ENCODE assay signal across 1 cellular context in genomic region chr3:47578691-47579632, GRCh38.
TF ChIP-seq lines count a peak whose summit lies in the region.

TSS of gene CSPG5 (minus strand) at chr3:47578865. CDS start at chr3:47578693, 172 bp downstream.

TF ChIP-seq in K562, 482 proteins besides CTCF, POLR2A, EP300 and RAD21 (continued from another document and continues in another):
- TF ChIP-seq ZNF282 (CRISPR knock-in tag; IDR thresholded peaks at IDR 0.05) (peak; percentile 69; the same call in 1 of the 2 replicates), CBFA2T2 (conservative IDR thresholded peaks at IDR 0.05) (no peak), IRF2 (CRISPR knock-in tag; IDR thresholded peaks at IDR 0.05) (0 out of 2 replicates have a peak, but pooled peaks have one; percentile 27), SREBF1 (IDR thresholded peaks at IDR 0.05; ENCODE audit: borderline replicate concordance, low read depth, low read length) (no peak), RFX5 (IDR thresholded peaks at IDR 0.05; ENCODE audit: low read depth, low read length) (no peak), RB1 (IDR thresholded peaks at IDR 0.05; ENCODE audit: low read depth) (peak; percentile 63), SIN3B (IDR thresholded peaks at IDR 0.05; ENCODE audit: low read depth) (peak; percentile 44; the same call in 1 of the 2 replicates), LCOR (CRISPR knock-in tag; IDR thresholded peaks at IDR 0.05) (no peak), SAFB (IDR thresholded peaks at IDR 0.05; ENCODE audit: borderline replicate concordance, low read depth, low read length) (0 out of 2 replicates have a peak, but pooled peaks have one; percentile 33), CTBP1 (IDR thresholded peaks at IDR 0.05; ENCODE audit: borderline replicate concordance) (peak; percentile 79), NBN (IDR thresholded peaks at IDR 0.05; ENCODE audit: low read depth) (no peak), L3MBTL2 (IDR thresholded peaks at IDR 0.05) (peak; percentile 45), KDM2B (CRISPR knock-in tag; IDR thresholded peaks at IDR 0.05) (peak; percentile 72), PHTF2 (CRISPR knock-in tag; IDR thresholded peaks at IDR 0.05) (no peak), KAT8 (IDR thresholded peaks at IDR 0.05; ENCODE audit: low read depth) (no peak), NFRKB (IDR thresholded peaks at IDR 0.05; ENCODE audit: low read depth) (no peak), ZFP91 (CRISPR knock-in tag; IDR thresholded peaks at IDR 0.05) (0 out of 2 replicates have a peak, but pooled peaks have one; percentile 22), BHLHE40 (IDR thresholded peaks at IDR 0.05; ENCODE audit: low read length) (no peak), MAZ (CRISPR knock-in tag; conservative IDR thresholded peaks at IDR 0.05 in 1 of 2, IDR thresholded peaks at IDR 0.05 in 1 of 2) (peak; percentile 26 to 34; a peak in 2 of 4 replicates), ZNF766 (CRISPR knock-in tag; conservative IDR thresholded peaks at IDR 0.05) (0 out of 2 replicates have a peak, but pooled peaks have one; percentile 5), MXI1 (IDR thresholded peaks at IDR 0.05; ENCODE audit: low read depth, low read length) (no peak), ARID3A (IDR thresholded peaks at IDR 0.05; ENCODE audit: borderline replicate concordance, low read depth, low read length) (no peak), MAX (CRISPR knock-in tag; IDR thresholded peaks at IDR 0.05) (peak; percentile 40; the same call in 1 of the 2 replicates), ZNF197 (CRISPR knock-in tag; IDR thresholded peaks at IDR 0.05; ENCODE audit: low read depth) (no peak), XRCC3 (IDR thresholded peaks at IDR 0.05) (no peak)
- TF ChIP-seq, protein P1, sequence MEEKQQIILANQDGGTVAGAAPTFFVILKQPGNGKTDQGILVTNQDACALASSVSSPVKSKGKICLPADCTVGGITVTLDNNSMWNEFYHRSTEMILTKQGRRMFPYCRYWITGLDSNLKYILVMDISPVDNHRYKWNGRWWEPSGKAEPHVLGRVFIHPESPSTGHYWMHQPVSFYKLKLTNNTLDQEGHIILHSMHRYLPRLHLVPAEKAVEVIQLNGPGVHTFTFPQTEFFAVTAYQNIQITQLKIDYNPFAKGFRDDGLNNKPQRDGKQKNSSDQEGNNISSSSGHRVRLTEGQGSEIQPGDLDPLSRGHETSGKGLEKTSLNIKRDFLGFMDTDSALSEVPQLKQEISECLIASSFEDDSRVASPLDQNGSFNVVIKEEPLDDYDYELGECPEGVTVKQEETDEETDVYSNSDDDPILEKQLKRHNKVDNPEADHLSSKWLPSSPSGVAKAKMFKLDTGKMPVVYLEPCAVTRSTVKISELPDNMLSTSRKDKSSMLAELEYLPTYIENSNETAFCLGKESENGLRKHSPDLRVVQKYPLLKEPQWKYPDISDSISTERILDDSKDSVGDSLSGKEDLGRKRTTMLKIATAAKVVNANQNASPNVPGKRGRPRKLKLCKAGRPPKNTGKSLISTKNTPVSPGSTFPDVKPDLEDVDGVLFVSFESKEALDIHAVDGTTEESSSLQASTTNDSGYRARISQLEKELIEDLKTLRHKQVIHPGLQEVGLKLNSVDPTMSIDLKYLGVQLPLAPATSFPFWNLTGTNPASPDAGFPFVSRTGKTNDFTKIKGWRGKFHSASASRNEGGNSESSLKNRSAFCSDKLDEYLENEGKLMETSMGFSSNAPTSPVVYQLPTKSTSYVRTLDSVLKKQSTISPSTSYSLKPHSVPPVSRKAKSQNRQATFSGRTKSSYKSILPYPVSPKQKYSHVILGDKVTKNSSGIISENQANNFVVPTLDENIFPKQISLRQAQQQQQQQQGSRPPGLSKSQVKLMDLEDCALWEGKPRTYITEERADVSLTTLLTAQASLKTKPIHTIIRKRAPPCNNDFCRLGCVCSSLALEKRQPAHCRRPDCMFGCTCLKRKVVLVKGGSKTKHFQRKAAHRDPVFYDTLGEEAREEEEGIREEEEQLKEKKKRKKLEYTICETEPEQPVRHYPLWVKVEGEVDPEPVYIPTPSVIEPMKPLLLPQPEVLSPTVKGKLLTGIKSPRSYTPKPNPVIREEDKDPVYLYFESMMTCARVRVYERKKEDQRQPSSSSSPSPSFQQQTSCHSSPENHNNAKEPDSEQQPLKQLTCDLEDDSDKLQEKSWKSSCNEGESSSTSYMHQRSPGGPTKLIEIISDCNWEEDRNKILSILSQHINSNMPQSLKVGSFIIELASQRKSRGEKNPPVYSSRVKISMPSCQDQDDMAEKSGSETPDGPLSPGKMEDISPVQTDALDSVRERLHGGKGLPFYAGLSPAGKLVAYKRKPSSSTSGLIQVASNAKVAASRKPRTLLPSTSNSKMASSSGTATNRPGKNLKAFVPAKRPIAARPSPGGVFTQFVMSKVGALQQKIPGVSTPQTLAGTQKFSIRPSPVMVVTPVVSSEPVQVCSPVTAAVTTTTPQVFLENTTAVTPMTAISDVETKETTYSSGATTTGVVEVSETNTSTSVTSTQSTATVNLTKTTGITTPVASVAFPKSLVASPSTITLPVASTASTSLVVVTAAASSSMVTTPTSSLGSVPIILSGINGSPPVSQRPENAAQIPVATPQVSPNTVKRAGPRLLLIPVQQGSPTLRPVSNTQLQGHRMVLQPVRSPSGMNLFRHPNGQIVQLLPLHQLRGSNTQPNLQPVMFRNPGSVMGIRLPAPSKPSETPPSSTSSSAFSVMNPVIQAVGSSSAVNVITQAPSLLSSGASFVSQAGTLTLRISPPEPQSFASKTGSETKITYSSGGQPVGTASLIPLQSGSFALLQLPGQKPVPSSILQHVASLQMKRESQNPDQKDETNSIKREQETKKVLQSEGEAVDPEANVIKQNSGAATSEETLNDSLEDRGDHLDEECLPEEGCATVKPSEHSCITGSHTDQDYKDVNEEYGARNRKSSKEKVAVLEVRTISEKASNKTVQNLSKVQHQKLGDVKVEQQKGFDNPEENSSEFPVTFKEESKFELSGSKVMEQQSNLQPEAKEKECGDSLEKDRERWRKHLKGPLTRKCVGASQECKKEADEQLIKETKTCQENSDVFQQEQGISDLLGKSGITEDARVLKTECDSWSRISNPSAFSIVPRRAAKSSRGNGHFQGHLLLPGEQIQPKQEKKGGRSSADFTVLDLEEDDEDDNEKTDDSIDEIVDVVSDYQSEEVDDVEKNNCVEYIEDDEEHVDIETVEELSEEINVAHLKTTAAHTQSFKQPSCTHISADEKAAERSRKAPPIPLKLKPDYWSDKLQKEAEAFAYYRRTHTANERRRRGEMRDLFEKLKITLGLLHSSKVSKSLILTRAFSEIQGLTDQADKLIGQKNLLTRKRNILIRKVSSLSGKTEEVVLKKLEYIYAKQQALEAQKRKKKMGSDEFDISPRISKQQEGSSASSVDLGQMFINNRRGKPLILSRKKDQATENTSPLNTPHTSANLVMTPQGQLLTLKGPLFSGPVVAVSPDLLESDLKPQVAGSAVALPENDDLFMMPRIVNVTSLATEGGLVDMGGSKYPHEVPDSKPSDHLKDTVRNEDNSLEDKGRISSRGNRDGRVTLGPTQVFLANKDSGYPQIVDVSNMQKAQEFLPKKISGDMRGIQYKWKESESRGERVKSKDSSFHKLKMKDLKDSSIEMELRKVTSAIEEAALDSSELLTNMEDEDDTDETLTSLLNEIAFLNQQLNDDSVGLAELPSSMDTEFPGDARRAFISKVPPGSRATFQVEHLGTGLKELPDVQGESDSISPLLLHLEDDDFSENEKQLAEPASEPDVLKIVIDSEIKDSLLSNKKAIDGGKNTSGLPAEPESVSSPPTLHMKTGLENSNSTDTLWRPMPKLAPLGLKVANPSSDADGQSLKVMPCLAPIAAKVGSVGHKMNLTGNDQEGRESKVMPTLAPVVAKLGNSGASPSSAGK (IDR thresholded peaks at IDR 0.05), result peak; percentile 60
- TF ChIP-seq, protein P2, sequence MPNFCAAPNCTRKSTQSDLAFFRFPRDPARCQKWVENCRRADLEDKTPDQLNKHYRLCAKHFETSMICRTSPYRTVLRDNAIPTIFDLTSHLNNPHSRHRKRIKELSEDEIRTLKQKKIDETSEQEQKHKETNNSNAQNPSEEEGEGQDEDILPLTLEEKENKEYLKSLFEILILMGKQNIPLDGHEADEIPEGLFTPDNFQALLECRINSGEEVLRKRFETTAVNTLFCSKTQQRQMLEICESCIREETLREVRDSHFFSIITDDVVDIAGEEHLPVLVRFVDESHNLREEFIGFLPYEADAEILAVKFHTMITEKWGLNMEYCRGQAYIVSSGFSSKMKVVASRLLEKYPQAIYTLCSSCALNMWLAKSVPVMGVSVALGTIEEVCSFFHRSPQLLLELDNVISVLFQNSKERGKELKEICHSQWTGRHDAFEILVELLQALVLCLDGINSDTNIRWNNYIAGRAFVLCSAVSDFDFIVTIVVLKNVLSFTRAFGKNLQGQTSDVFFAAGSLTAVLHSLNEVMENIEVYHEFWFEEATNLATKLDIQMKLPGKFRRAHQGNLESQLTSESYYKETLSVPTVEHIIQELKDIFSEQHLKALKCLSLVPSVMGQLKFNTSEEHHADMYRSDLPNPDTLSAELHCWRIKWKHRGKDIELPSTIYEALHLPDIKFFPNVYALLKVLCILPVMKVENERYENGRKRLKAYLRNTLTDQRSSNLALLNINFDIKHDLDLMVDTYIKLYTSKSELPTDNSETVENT (CRISPR knock-in tag; IDR thresholded peaks at IDR 0.05), result peak; percentile 64; the same call in 1 of the 2 replicates
- TF ChIP-seq, protein P3, sequence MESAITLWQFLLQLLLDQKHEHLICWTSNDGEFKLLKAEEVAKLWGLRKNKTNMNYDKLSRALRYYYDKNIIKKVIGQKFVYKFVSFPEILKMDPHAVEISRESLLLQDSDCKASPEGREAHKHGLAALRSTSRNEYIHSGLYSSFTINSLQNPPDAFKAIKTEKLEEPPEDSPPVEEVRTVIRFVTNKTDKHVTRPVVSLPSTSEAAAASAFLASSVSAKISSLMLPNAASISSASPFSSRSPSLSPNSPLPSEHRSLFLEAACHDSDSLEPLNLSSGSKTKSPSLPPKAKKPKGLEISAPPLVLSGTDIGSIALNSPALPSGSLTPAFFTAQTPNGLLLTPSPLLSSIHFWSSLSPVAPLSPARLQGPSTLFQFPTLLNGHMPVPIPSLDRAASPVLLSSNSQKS (CRISPR knock-in tag; IDR thresholded peaks at IDR 0.05), result no peak
- TF ChIP-seq, protein P4, sequence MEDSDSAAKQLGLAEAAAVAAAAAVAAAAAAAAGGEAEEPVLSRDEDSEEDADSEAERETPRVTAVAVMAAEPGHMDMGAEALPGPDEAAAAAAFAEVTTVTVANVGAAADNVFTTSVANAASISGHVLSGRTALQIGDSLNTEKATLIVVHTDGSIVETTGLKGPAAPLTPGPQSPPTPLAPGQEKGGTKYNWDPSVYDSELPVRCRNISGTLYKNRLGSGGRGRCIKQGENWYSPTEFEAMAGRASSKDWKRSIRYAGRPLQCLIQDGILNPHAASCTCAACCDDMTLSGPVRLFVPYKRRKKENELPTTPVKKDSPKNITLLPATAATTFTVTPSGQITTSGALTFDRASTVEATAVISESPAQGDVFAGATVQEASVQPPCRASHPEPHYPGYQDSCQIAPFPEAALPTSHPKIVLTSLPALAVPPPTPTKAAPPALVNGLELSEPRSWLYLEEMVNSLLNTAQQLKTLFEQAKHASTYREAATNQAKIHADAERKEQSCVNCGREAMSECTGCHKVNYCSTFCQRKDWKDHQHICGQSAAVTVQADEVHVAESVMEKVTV (CRISPR knock-in tag; IDR thresholded peaks at IDR 0.05), result no peak
- TF ChIP-seq, protein P5, sequence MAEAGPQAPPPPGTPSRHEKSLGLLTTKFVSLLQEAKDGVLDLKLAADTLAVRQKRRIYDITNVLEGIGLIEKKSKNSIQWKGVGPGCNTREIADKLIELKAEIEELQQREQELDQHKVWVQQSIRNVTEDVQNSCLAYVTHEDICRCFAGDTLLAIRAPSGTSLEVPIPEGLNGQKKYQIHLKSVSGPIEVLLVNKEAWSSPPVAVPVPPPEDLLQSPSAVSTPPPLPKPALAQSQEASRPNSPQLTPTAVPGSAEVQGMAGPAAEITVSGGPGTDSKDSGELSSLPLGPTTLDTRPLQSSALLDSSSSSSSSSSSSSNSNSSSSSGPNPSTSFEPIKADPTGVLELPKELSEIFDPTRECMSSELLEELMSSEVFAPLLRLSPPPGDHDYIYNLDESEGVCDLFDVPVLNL (CRISPR knock-in tag; IDR thresholded peaks at IDR 0.05; ENCODE audit: low read depth), result 0 out of 2 replicates have a peak, but pooled peaks have one; percentile 57
- TF ChIP-seq, protein P6, sequence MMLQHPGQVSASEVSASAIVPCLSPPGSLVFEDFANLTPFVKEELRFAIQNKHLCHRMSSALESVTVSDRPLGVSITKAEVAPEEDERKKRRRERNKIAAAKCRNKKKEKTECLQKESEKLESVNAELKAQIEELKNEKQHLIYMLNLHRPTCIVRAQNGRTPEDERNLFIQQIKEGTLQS (IDR thresholded peaks at IDR 0.05), result no peak
- TF ChIP-seq, protein P6 (CRISPR knock-in tag; conservative IDR thresholded peaks at IDR 0.05), result no peak
- TF ChIP-seq, protein P7, sequence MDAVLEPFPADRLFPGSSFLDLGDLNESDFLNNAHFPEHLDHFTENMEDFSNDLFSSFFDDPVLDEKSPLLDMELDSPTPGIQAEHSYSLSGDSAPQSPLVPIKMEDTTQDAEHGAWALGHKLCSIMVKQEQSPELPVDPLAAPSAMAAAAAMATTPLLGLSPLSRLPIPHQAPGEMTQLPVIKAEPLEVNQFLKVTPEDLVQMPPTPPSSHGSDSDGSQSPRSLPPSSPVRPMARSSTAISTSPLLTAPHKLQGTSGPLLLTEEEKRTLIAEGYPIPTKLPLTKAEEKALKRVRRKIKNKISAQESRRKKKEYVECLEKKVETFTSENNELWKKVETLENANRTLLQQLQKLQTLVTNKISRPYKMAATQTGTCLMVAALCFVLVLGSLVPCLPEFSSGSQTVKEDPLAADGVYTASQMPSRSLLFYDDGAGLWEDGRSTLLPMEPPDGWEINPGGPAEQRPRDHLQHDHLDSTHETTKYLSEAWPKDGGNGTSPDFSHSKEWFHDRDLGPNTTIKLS (IDR thresholded peaks at IDR 0.05; ENCODE audit: borderline replicate concordance, low read depth), result no peak
